ENCODE assay signal across 8 cellular contexts in genomic region chr1:205229916-205230700, GRCh38. TPM values are rescaled to one million over a fixed set of nuclear protein-coding genes. Genes with fewer than 3 reads are reported as not detected.
A peak's percentile ranks its signal among the peaks of the same experiment; 100 is the strongest.
DNase-seq lines count a peak whose midpoint lies in the region; ATAC-seq and TF ChIP-seq lines count a peak whose summit lies in the region.

No MANE protein-coding gene starts in this region.

- H3K4me3 ChIP-seq in right atrium auricular region (peak overlapping the region; percentile 56 to 70), heart right ventricle (peak overlapping the region in 5 of 10 donors; percentile 8 to 85 (median 64)), urinary bladder (ENCODE audit: low read depth, low read length) (peak overlapping the region; percentile 1)

- H3K4me3 Mint-ChIP-seq in activated CD4-positive, alpha-beta memory T cell treated with anti-CD3 and anti-CD28 coated beads, Interleukin-2, amount 10 ng/mL, durations not matched to agents 7 days and 5 days, result peak overlapping the region; percentile 82
- peak overlapping the region; percentile 96 for H3K4me3 Mint-ChIP-seq in memory B cell

- H3K27ac Mint-ChIP-seq in activated CD4-positive, alpha-beta memory T cell treated with anti-CD3 and anti-CD28 coated beads, Interleukin-2, amount 10 ng/mL, durations not matched to agents 7 days and 5 days, result peak overlapping the region; percentile 2
- H3K27ac Mint-ChIP-seq in memory B cell, result no peak overlapping the region

- H3K27ac ChIP-seq in right atrium auricular region (peak overlapping the region; percentile 23 to 46), heart right ventricle (peak overlapping the region in 1 of 10 donors; percentile 35), urinary bladder (ENCODE audit: low read depth) (no peak overlapping the region)

- TF ChIP-seq CTCF in right atrium auricular region (IDR thresholded peaks at IDR 0.05) (no peak), heart right ventricle (IDR thresholded peaks at IDR 0.05) (no peak)

- H3K27me3 ChIP-seq in right atrium auricular region, result no peaks in the 10 kb centered on the region
- H3K27me3 ChIP-seq in heart right ventricle, result peaks cover 0 to 33% (median 0%) of the 10 kb centered on the region in 7 donors

- CTCF ChIA-PET in activated CD4-positive, alpha-beta memory T cell treated with anti-CD3 and anti-CD28 coated beads, Interleukin-2, amount 10 ng/mL, durations not matched to agents 7 days and 5 days (lab: Charles Lee), result interaction anchor here (0.6 to 5.2 kb wide), 24 partner anchors 8 to 255 kb away, joined by 3 to 92 read pairs (median 6); partner anchors contain the start of gene RBBP5

- H3K4me1 ChIP-seq in right atrium auricular region (peaks cover 0 to 35% of the 10 kb centered on the region in 2 donors), heart right ventricle (peaks cover 0 to 31% (median 28%) of the 10 kb centered on the region in 9 donors), urinary bladder (ENCODE audit: insufficient read depth) (no peaks in the 10 kb centered on the region)

- no peaks in the 10 kb centered on the region for H3K9me3 Mint-ChIP-seq in activated CD4-positive, alpha-beta memory T cell treated with anti-CD3 and anti-CD28 coated beads, Interleukin-2, amount 10 ng/mL, durations not matched to agents 7 days and 5 days
- no peaks in the 10 kb centered on the region for H3K9me3 Mint-ChIP-seq in memory B cell

- ATAC-seq in heart right ventricle (no peak), memory B cell (ENCODE audit: low read depth) (no peak), HG02571 (IDR thresholded peaks at IDR 0.05; ENCODE audit: unreplicated experiment) (no peak)

- H3K36me3 Mint-ChIP-seq in activated CD4-positive, alpha-beta memory T cell treated with anti-CD3 and anti-CD28 coated beads, Interleukin-2, amount 10 ng/mL, durations not matched to agents 7 days and 5 days (ENCODE audit: low read depth), result no peaks in the 10 kb centered on the region
- H3K36me3 Mint-ChIP-seq in memory B cell, result no peaks in the 10 kb centered on the region

- POLR2A ChIA-PET in activated CD4-positive, alpha-beta memory T cell treated with anti-CD3 and anti-CD28 coated beads, Interleukin-2, amount 10 ng/mL, durations not matched to agents 7 days and 5 days (lab: Charles Lee), result interaction anchor here (0.9 to 4.1 kb wide), 8 partner anchors 8 to 109 kb away, joined by 3 to 26 read pairs (median 10); partner anchors contain the start of genes DSTYK and RBBP5

- no peak for DNase-seq in right atrium auricular region (ENCODE audit: low spot score)
- DNase-seq in heart right ventricle, result no peak
- DNase-seq in activated CD4-positive, alpha-beta memory T cell treated with anti-CD3 and anti-CD28 coated beads, Interleukin-2, amount 10 ng/mL, durations not matched to agents 7 days and 5 days, result no peak
- no peak for DNase-seq in memory B cell (ENCODE audit: low spot score in 2 of 2)
- no peak for DNase-seq in DMS 273 treated with DMSO at 0.1 percent for 48 hours (lab: John Stamatoyannopoulos, UW)
- no peak for DNase-seq in NK-92 (lab: John Stamatoyannopoulos, UW; ENCODE audit: unreplicated experiment)

- intact Hi-C loops in heart right ventricle (cut with DNase I), result loop anchor here in 2 of 10 donors (2.0 to 10.0 kb wide), 3 partner anchors 27 to 105 kb away; partner anchors contain the start of gene RBBP5 (in 1 of the 2)

- peaks cover 35% of the 10 kb centered on the region for H3K27me3 Mint-ChIP-seq in activated CD4-positive, alpha-beta memory T cell treated with anti-CD3 and anti-CD28 coated beads, Interleukin-2, amount 10 ng/mL, durations not matched to agents 7 days and 5 days
- peaks cover 8% of the 10 kb centered on the region for H3K27me3 Mint-ChIP-seq in memory B cell

- H3K36me3 ChIP-seq in right atrium auricular region, result no peaks in the 10 kb centered on the region
- H3K36me3 ChIP-seq in heart right ventricle, result no peaks in the 10 kb centered on the region
- no peaks in the 10 kb centered on the region for H3K36me3 ChIP-seq in urinary bladder (ENCODE audit: insufficient read depth)

- H3K9me3 ChIP-seq in right atrium auricular region (no peaks in the 10 kb centered on the region), heart right ventricle (no peaks in the 10 kb centered on the region)

- H3K4me1 Mint-ChIP-seq in activated CD4-positive, alpha-beta memory T cell treated with anti-CD3 and anti-CD28 coated beads, Interleukin-2, amount 10 ng/mL, durations not matched to agents 7 days and 5 days, result peaks cover 43% of the 10 kb centered on the region
- peaks cover 26% of the 10 kb centered on the region for H3K4me1 Mint-ChIP-seq in memory B cell

- WGBS in heart right ventricle, 2 donors, result 48 to 57% methylated on average over 10 of the region's 10 CpGs
- 44% methylated on average over 10 of the region's 10 CpGs for WGBS in urinary bladder

RNA-seq across cellular contexts. Expression of gene TMCC2, which starts 2.4 kb away (rescaled TPM):
- 10 to 100 TPM in 1 of 2 donors, 1 to 10 TPM in 1; 8.5 to 11.9 TPM for total RNA-seq in right atrium auricular region
- 1 to 10 TPM in 9 of 10 donors, under 1 TPM in 1; 0.62 to 2.6 (median 1.8) TPM for total RNA-seq in heart right ventricle
- polyA plus RNA-seq in heart right ventricle, result 1 to 10 TPM; 1.1 to 1.8 TPM
- 1 to 10 TPM; 1.8 TPM for total RNA-seq in activated CD4-positive, alpha-beta memory T cell treated with anti-CD3 and anti-CD28 coated beads, Interleukin-2, amount 10 ng/mL, durations not matched to agents 7 days and 5 days
- 4.4 TPM for total RNA-seq in urinary bladder
- 2.7 TPM for polyA plus RNA-seq in urinary bladder

RNA-seq across cellular contexts. Expression of gene DSTYK, which starts 18.6 kb away (rescaled TPM):
- total RNA-seq in right atrium auricular region (1 to 10 TPM; 6.7 to 8.9 TPM), heart right ventricle (1 to 10 TPM; 5.7 to 9.5 (median 8.0) TPM), urinary bladder (15.5 TPM)
- polyA plus RNA-seq in heart right ventricle (1 to 10 TPM; 2.6 to 3.2 TPM), urinary bladder (8.6 TPM)
- 1 to 10 TPM; 8.8 to 9.2 TPM for total RNA-seq in activated CD4-positive, alpha-beta memory T cell treated with anti-CD3 and anti-CD28 coated beads, Interleukin-2, amount 10 ng/mL, durations not matched to agents 7 days and 5 days
